Comparison of ENCODE assay signal across 1 cellular context in the genomic region with DNA sequence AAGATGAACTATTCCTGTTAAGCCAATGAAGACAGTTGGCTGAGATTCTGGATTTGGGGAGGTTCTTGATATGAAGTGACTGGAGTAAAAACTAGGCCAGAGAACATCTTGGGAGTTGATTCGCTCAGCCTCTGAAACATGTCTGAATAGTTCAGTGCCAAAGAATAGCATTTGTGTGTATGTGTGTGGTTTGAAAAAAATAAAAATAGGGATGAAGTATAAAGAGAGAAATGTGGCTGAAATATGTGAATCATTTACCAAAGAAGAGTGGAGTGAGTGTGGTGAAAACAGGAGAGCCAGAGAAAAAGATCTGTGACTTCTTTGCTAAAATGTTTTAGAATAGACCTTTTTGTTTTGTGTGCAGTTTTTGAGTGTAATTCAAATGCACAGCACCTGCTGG.
TF ChIP-seq lines count a peak whose summit lies in the region.

No MANE protein-coding gene starts in this region.

TF ChIP-seq in IMR-90, 13 proteins besides CTCF, POLR2A, EP300 and RAD21:
- no peak for TF ChIP-seq CHD1 (IDR thresholded peaks at IDR 0.05; ENCODE audit: low read depth, low read length)
- TF ChIP-seq SMC3 (IDR thresholded peaks at IDR 0.05; ENCODE audit: low read depth, low read length): no peak
- no peak for TF ChIP-seq FOS (IDR thresholded peaks at IDR 0.05; ENCODE audit: low read depth, low read length)
- TF ChIP-seq BHLHE40 (IDR thresholded peaks at IDR 0.05; ENCODE audit: low read depth, low read length): no peak
- no peak for TF ChIP-seq MAFK (IDR thresholded peaks at IDR 0.05; ENCODE audit: low read depth, low read length)
- no peak for TF ChIP-seq RFX5 (IDR thresholded peaks at IDR 0.05; ENCODE audit: low read depth, low read length)
- TF ChIP-seq, protein P1, sequence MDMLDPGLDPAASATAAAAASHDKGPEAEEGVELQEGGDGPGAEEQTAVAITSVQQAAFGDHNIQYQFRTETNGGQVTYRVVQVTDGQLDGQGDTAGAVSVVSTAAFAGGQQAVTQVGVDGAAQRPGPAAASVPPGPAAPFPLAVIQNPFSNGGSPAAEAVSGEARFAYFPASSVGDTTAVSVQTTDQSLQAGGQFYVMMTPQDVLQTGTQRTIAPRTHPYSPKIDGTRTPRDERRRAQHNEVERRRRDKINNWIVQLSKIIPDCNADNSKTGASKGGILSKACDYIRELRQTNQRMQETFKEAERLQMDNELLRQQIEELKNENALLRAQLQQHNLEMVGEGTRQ (IDR thresholded peaks at IDR 0.05; ENCODE audit: low read depth, low read length): no peak
- TF ChIP-seq CEBPB (IDR thresholded peaks at IDR 0.05; ENCODE audit: low read depth, low read length): no peak
- TF ChIP-seq MAZ (IDR thresholded peaks at IDR 0.05; ENCODE audit: borderline replicate concordance, low read depth, low read length): no peak
- TF ChIP-seq NFE2L2 (IDR thresholded peaks at IDR 0.05; ENCODE audit: low read depth, low read length): no peak
- TF ChIP-seq RCOR1 (IDR thresholded peaks at IDR 0.05; ENCODE audit: insufficient replicate concordance, low read length): no peak
- no peak for TF ChIP-seq ELK1 (IDR thresholded peaks at IDR 0.05; ENCODE audit: borderline replicate concordance, low read depth, low read length)
- TF ChIP-seq MXI1 (IDR thresholded peaks at IDR 0.05; ENCODE audit: borderline replicate concordance, low read depth, low read length): no peak
